8 cellular contexts compared by ENCODE assay signal in genomic region chr6:10404107-10404798, GRCh38. TPM values are rescaled to one million over a fixed set of nuclear protein-coding genes. Genes with fewer than 3 reads are reported as not detected.
DNase-seq lines count a peak whose midpoint lies in the region; ATAC-seq and TF ChIP-seq lines count a peak whose summit lies in the region.

No MANE protein-coding gene starts in this region.

- no peaks in the 10 kb centered on the region for H3K4me1 ChIP-seq in BE2C

- TF ChIP-seq CTCF in BE2C (IDR thresholded peaks at IDR 0.05; ENCODE audit: low read depth, low read length) (peak; percentile 27), choroid plexus epithelial cell (conservative IDR thresholded peaks at IDR 0.05; ENCODE audit: low read depth, low read length) (peak; percentile 46)

- no peaks in the 10 kb centered on the region for H3K36me3 ChIP-seq in BE2C

- H3K4me3 ChIP-seq in BE2C (ENCODE audit: low read depth, low read length) (peak overlapping the region; percentile 66), choroid plexus epithelial cell (ENCODE audit: low read depth, low read length) (peak overlapping the region; percentile 63)

- peak; percentile 93 for ATAC-seq in GM19035 (IDR thresholded peaks at IDR 0.05; ENCODE audit: unreplicated experiment)
- ATAC-seq in HG03280 (IDR thresholded peaks at IDR 0.05; ENCODE audit: unreplicated experiment): peak; percentile 95

- H3K9me3 ChIP-seq in BE2C: no peaks in the 10 kb centered on the region; the same call in 1 of the 2 replicates

- peak; percentile 94 for DNase-seq in BE2C
- DNase-seq in NCI-H345 treated with DMSO at 0.1 percent for 48 hours (lab: John Stamatoyannopoulos, UW; ENCODE audit: unreplicated experiment): peak; percentile 80
- DNase-seq in activated CD4-positive, alpha-beta T cell treated with anti-CD3 and anti-CD28 coated beads for 1 hour: peak; percentile 71
- peak; percentile 94 for DNase-seq in choroid plexus epithelial cell (ENCODE audit: low read depth)
- DNase-seq in left kidney (ENCODE audit: low read depth, low spot score): peak; percentile 98
- DNase-seq in stimulated activated CD4-positive, alpha-beta T cell treated with anti-CD3 and anti-CD28 coated beads, Interleukin-2, amount 100 ng/mL, for 4 hours (ENCODE audit: low read depth): peak; percentile 78

- H3K27me3 ChIP-seq in BE2C: peaks cover 63% of the 10 kb centered on the region

RNA-seq across cellular contexts. Expression of gene TFAP2A, which starts 10.6 kb away (rescaled TPM):
- 1.6 TPM for polyA plus RNA-seq in BE2C (2012; ENCODE audit: insufficient read depth, insufficient read length, low read depth)

Comparison
In these comparisons a context has a peak if more than half of its experiments do, and no peak if none do; other contexts are left out.
1. Peak in every context shown above with its lines: DNase-seq, ATAC-seq and H3K4me3 ChIP-seq.